ENCODE assay signal across 14 cellular contexts in genomic region chr4:128871948-128872347, GRCh38.
DNase-seq lines count a peak whose midpoint lies in the region; FAIRE-seq and TF ChIP-seq lines count a peak whose summit lies in the region.
"Had no signal": no experiment of that assay in that cellular context is flagged by ENCODE, and none has a peak within 500 bp of the region (broad histone marks: within the 10 kb centered on the region; RNA-seq: fewer than 3 reads in every experiment).

No MANE protein-coding gene starts in this region.

- H3K4me1 Mint-ChIP-seq in progenitor cell of endocrine pancreas (ENCODE audit: low read depth) = peaks cover 4% of the 10 kb centered on the region
- H3K4me1 Mint-ChIP-seq: neural crest cell had no signal

- no peak overlapping the region for H3K4me3 ChIP-seq in epithelial cell of esophagus (ENCODE audit: low read length)

- peak; percentile 69 for DNase-seq in GM03348 (ENCODE audit: low spot score)
- peak; percentile 29 for DNase-seq in RWPE1 (ENCODE audit: low spot score)
- peak; percentile 40 for DNase-seq in epithelial cell of esophagus (ENCODE audit: low read depth)
- no peak for DNase-seq in progenitor cell of endocrine pancreas (ENCODE audit: low spot score, unreplicated experiment)
- DNase-seq in ecto neural progenitor cell (ENCODE audit: low spot score) = no peak
- DNase-seq in D721Med (ENCODE audit: insufficient read length, low spot score) = no peak
- DNase-seq in cortex of kidney (lab: John Stamatoyannopoulos, UW) = no peak
- DNase-seq: activated CD4-positive, alpha-beta T cell treated with anti-CD3 and anti-CD28 coated beads, Interleukin-2, amount 50 U/mL, for 48 hours; NCI-H1417 treated with DMSO at 0.1 percent for 48 hours; NCI-H510A had no signal

- CTCF ChIA-PET in RWPE1 (lab: Yijun Ruan, JAX) = no interaction called here

- H3K27me3 Mint-ChIP-seq in progenitor cell of endocrine pancreas = no peaks in the 10 kb centered on the region
- H3K27me3 Mint-ChIP-seq: brain had no signal

- no peaks in the 10 kb centered on the region for H3K9me3 Mint-ChIP-seq in progenitor cell of endocrine pancreas (ENCODE audit: low read depth)
- H3K9me3 Mint-ChIP-seq: brain, neural crest cell had no signal

- H3K27ac Mint-ChIP-seq in progenitor cell of endocrine pancreas = peak overlapping the region; percentile 27

- POLR2A ChIA-PET in RWPE1 (lab: Yijun Ruan, JAX; ENCODE audit: low non-redundant PET) = no interaction called here

- FAIRE-seq in D721Med (lab: Jason Lieb, UNC) = no peak
- FAIRE-seq: endometrium, HepG2 had no signal

- no peak overlapping the region for H3K27ac ChIP-seq in RWPE1

- TF ChIP-seq CTCF in RWPE1 (conservative IDR thresholded peaks at IDR 0.05; ENCODE audit: low read depth) (no peak), epithelial cell of esophagus (IDR thresholded peaks at IDR 0.05; ENCODE audit: insufficient read depth, low read depth, low read length, missing control alignments) (no peak), progenitor cell of endocrine pancreas (IDR thresholded peaks at IDR 0.05; ENCODE audit: unreplicated experiment) (no peak), D721Med (IDR thresholded peaks at IDR 0.05; ENCODE audit: insufficient read depth, missing control alignments) (no peak)

- peaks cover 27% of the 10 kb centered on the region for H3K36me3 Mint-ChIP-seq in progenitor cell of endocrine pancreas (ENCODE audit: insufficient read depth)

- H3K4me3 Mint-ChIP-seq in progenitor cell of endocrine pancreas (ENCODE audit: low read depth) = no peak overlapping the region
- H3K4me3 Mint-ChIP-seq: brain, neural crest cell had no signal

Comparison
In these comparisons a context has a peak if more than half of its experiments do, and no peak if none do; other contexts are left out.
1. DNase-seq: peak in GM03348 (single experiment), RWPE1 (single experiment) and epithelial cell of esophagus (single experiment); none in progenitor cell of endocrine pancreas (single experiment), ecto neural progenitor cell (single experiment), D721Med (single experiment) and cortex of kidney (single experiment).